In the genomic region with DNA sequence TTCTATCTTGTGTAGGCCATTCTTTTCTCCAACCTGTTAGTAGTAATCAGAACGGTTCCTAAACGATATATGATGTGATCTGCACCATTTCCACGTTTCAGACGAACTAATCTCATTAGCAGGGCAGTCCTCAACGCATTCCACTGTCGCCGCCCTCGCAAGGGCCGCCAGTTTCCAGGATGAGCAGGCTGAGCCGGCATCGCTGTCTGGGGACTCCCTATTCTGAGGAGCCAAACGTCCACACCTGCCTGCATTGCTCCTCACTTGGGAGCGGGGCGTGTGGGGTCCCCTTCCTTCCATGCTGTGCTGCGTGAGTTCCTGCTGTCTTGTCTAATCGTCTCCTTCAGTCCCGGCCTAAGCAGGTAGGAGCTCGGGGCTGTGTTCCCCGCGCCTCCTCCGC, we compare ENCODE assay signal across 17 cellular contexts.
"Had no signal": no experiment of that assay in that cellular context is flagged by ENCODE, and none has a peak within 500 bp of the region (broad histone marks: within the 10 kb centered on the region; RNA-seq: fewer than 3 reads in every experiment).

No MANE protein-coding gene starts in this region.

- H3K36me3 ChIP-seq: esophagus muscularis mucosa, gastrocnemius medialis, heart right ventricle, lower lobe of right lung, prostate gland, right lobe of liver, upper lobe of left lung had no signal

- ATAC-seq: effector memory CD8-positive, alpha-beta T cell; gastrocnemius medialis; heart right ventricle; lower lobe of right lung; stimulated activated naive B cell treated with anti-CD40 and anti-IgM and Interleukin-4, amounts not matched to agents 10 μg/mL and 1 μg/mL and 100 μg/mL, for 72 hours; stimulated activated naive CD8-positive, alpha-beta T cell treated with anti-CD3 and anti-CD28 coated beads, Interleukin-15, amount 100 ng/mL, for 72 hours had no signal

- H3K4me3 ChIP-seq: esophagus muscularis mucosa, gastrocnemius medialis, heart right ventricle, lower lobe of right lung, prostate gland, right lobe of liver, upper lobe of left lung had no signal

- H3K27me3 ChIP-seq: esophagus muscularis mucosa, gastrocnemius medialis, heart right ventricle, right lobe of liver, upper lobe of left lung had no signal

- DNase-seq: effector memory CD8-positive, alpha-beta T cell; gastrocnemius medialis; heart right ventricle; hypothalamus; kidney glomerular epithelial cell; lower lobe of right lung; mesenchymal stem cell; naive B cell; right lobe of liver; stimulated activated CD4-positive, alpha-beta T cell treated with anti-CD3 and anti-CD28 coated beads, Interleukin-2, amount 100 ng/mL, for 24 hours; stimulated activated CD4-positive, alpha-beta T cell treated with anti-CD3 and anti-CD28 coated beads, Interleukin-4, amount 100 ng/mL, for 4 hours; stimulated activated naive B cell treated with anti-CD40 and anti-IgM and Interleukin-4, amounts not matched to agents 10 μg/mL and 1 μg/mL and 100 μg/mL, for 72 hours; stimulated activated naive CD8-positive, alpha-beta T cell treated with anti-CD3 and anti-CD28 coated beads, Interleukin-15, amount 100 ng/mL, for 72 hours; substantia nigra had no signal
